Comparison of ENCODE assay signal across 1 cellular context in genomic region chr20:3854462-3854870, GRCh38.
TF ChIP-seq lines count a peak whose summit lies in the region.

No MANE protein-coding gene starts in this region.

TF ChIP-seq in HepG2, 621 proteins besides CTCF, POLR2A, EP300 and RAD21:
- peak; percentile 39; the same call in 1 of the 2 replicates for TF ChIP-seq POLR2AphosphoS5 (IDR thresholded peaks at IDR 0.05; ENCODE audit: low read depth, low read length)
- TF ChIP-seq TCF7 (IDR thresholded peaks at IDR 0.05; ENCODE audit: low read depth), result 0 out of 2 replicates have a peak, but pooled peaks have one; percentile 30
- 0 out of 2 replicates have a peak, but pooled peaks have one; percentile 20 for TF ChIP-seq ISL2 (CRISPR knock-in tag; IDR thresholded peaks at IDR 0.05)
- 0 out of 2 replicates have a peak, but pooled peaks have one; percentile 48 for TF ChIP-seq ZNF563 (CRISPR knock-in tag; IDR thresholded peaks at IDR 0.05)
- 0 out of 2 replicates have a peak, but pooled peaks have one; percentile 7 for TF ChIP-seq TBX2 (CRISPR knock-in tag; IDR thresholded peaks at IDR 0.05; ENCODE audit: borderline replicate concordance)
- TF ChIP-seq NRL (CRISPR knock-in tag; IDR thresholded peaks at IDR 0.05; ENCODE audit: borderline replicate concordance), result peak; percentile 68; the same call in 1 of the 2 replicates
- peak; percentile 10; the same call in 1 of the 2 replicates for TF ChIP-seq KDM2A (CRISPR knock-in tag; IDR thresholded peaks at IDR 0.05; ENCODE audit: borderline replicate concordance, low read depth)
- TF ChIP-seq NFKB2 (CRISPR knock-in tag; IDR thresholded peaks at IDR 0.05; ENCODE audit: borderline replicate concordance), result no peak
- TF ChIP-seq ZFP82 (CRISPR knock-in tag; IDR thresholded peaks at IDR 0.05; ENCODE audit: borderline replicate concordance), result peak; percentile 68; the same call in 1 of the 2 replicates
- TF ChIP-seq SMC3 (IDR thresholded peaks at IDR 0.05; ENCODE audit: low read length), result no peak
- TF ChIP-seq POLR2G (IDR thresholded peaks at IDR 0.05; ENCODE audit: low read depth, low read length), result peak; percentile 51; the same call in 1 of the 2 replicates
- no peak for TF ChIP-seq RCOR2 (CRISPR knock-in tag; IDR thresholded peaks at IDR 0.05)
- no peak for TF ChIP-seq SOX13 (IDR thresholded peaks at IDR 0.05)
- TF ChIP-seq SOX13 (CRISPR knock-in tag; conservative IDR thresholded peaks at IDR 0.05 in 1 of 2, IDR thresholded peaks at IDR 0.05 in 1 of 2), result peak in 1 of 2 experiments; percentile 60; a peak in 2 of 4 replicates
- 0 out of 2 replicates have a peak, but pooled peaks have one; percentile 28 for TF ChIP-seq U2AF2 (IDR thresholded peaks at IDR 0.05; ENCODE audit: low read depth, low read length)
- TF ChIP-seq SOX5 (CRISPR knock-in tag; IDR thresholded peaks at IDR 0.05; ENCODE audit: borderline replicate concordance), result peak; percentile 25; the same call in 1 of the 2 replicates
- peak; percentile 52; the same call in 1 of the 2 replicates for TF ChIP-seq ZNF281 (CRISPR knock-in tag; IDR thresholded peaks at IDR 0.05; ENCODE audit: borderline replicate concordance)
- TF ChIP-seq XRCC5 (optimal IDR thresholded peaks at IDR 0.05; ENCODE audit: low read length), result peak; percentile 8
- TF ChIP-seq BRCA1 (CRISPR knock-in tag; IDR thresholded peaks at IDR 0.05), result no peak
- 0 out of 2 replicates have a peak, but pooled peaks have one; percentile 32 for TF ChIP-seq ZNF224 (CRISPR knock-in tag; IDR thresholded peaks at IDR 0.05)
